10 cellular contexts compared by ENCODE assay signal in the genomic region with DNA sequence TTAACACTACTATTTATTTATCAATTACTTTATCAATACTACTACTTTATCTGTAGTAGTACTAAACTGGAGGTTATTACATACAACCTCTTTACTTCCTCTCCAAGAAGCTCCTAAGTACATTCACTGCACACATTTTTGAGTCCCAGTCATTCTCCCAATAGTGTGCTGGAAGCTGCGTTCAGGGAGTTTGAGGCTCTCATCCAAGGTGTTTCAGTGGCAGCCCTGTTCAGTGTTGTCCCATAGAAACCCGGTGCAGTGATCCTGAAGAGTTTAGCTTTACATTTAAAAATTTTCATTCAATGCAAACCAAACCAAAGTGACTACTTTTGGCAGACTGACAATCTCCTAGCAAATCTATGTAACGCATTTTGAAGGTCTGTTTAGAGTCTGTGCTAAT. TPM values are rescaled to one million over a fixed set of nuclear protein-coding genes. Genes with fewer than 3 reads are reported as not detected.
A peak's percentile ranks its signal among the peaks of the same experiment; 100 is the strongest.
DNase-seq lines count a peak whose midpoint lies in the region; TF ChIP-seq lines count a peak whose summit lies in the region.
"Not testable (repeated sequence)": the region's sequence is repeated elsewhere in the genome, so short reads cannot be mapped to it uniquely, and the experiment has no call there.
"Had no signal": no experiment of that assay in that cellular context is flagged by ENCODE, and none has a peak within 500 bp of the region (broad histone marks: within the 10 kb centered on the region; RNA-seq: fewer than 3 reads in every experiment).

No MANE protein-coding gene starts in this region.

- WGBS in esophagus muscularis mucosa = 64% methylated on average over 3 of the region's 3 CpGs

- intact Hi-C loops in esophagus muscularis mucosa (cut with DNase I) = not testable (repeated sequence)

- TF ChIP-seq EP300 in esophagus muscularis mucosa (IDR thresholded peaks at IDR 0.05) = not testable (repeated sequence)

- H3K4me1 ChIP-seq in esophagus muscularis mucosa = not testable (repeated sequence)

- not testable (repeated sequence) for H3K36me3 ChIP-seq in esophagus muscularis mucosa

- not testable (repeated sequence) for TF ChIP-seq POLR2A in esophagus muscularis mucosa (IDR thresholded peaks at IDR 0.05; ENCODE audit: low read depth)

- not testable (repeated sequence) for TF ChIP-seq CTCF in esophagus muscularis mucosa (IDR thresholded peaks at IDR 0.05)

- DNase-seq in HuH-7.5 (ENCODE audit: low spot score) (peak; percentile 7), ecto neural progenitor cell (ENCODE audit: low spot score) (peak; percentile 15), esophagus muscularis mucosa (ENCODE audit: extremely low spot score) (peak; percentile 77), islet precursor cell (peak; percentile 37)

- peaks cover 0 to 22% (median 2%) of the 10 kb centered on the region in 4 donors for H3K9me3 ChIP-seq in esophagus muscularis mucosa

- not testable (repeated sequence) for H3K4me3 ChIP-seq in esophagus muscularis mucosa

- H3K27ac ChIP-seq in esophagus muscularis mucosa (replicated peaks in 1 of 4) = not testable (repeated sequence)

- peaks cover 0 to 18% (median 0%) of the 10 kb centered on the region in 4 donors for H3K27me3 ChIP-seq in esophagus muscularis mucosa

RNA-seq across cellular contexts. Expression of a gene that starts 46.9 kb away (rescaled TPM):
- not detected for total RNA-seq in esophagus muscularis mucosa
- total RNA-seq: A673; B cell; Caco-2; Calu3; CD4-positive, alpha-beta T cell; CD8-positive, alpha-beta T cell had no signal

Comparison
In these comparisons a context has a peak if more than half of its experiments do, and no peak if none do; other contexts are left out.
1. DNase-seq: peak in every context shown above with its lines; median percentile 77 in esophagus muscularis mucosa; 37 in islet precursor cell; 15 in ecto neural progenitor cell; 7 in HuH-7.5.